21 cellular contexts compared by ENCODE assay signal in the genomic region with DNA sequence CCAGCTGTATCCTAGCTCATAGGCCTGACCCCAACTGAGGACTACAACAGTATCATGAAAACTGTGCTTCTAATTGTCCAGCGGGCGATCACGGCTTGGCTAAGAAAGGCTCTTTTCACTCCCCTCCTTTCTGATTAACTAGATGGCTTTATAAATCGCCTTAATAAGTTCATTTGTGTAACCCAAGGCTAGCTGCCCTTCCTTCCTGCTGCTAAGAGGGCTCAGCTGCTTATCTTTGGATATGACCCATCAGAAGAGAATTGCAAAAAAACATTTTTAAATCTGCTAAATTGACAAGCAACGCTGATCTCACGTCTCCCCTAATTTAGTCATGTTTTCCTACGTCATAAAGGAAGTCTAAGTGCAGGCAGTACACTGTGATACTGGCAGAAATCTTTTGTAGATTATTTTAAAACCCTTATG.
DNase-seq lines count a peak whose midpoint lies in the region; ATAC-seq, FAIRE-seq and TF ChIP-seq lines count a peak whose summit lies in the region.
"Had no signal": no experiment of that assay in that cellular context is flagged by ENCODE, and none has a peak within 500 bp of the region (broad histone marks: within the 10 kb centered on the region; RNA-seq: fewer than 3 reads in every experiment).

No MANE protein-coding gene starts in this region.

- H3K4me1 ChIP-seq in A549 (peaks cover 91% of the 10 kb centered on the region), OCI-LY3 (ENCODE audit: low read length) (peaks cover 79% of the 10 kb centered on the region), mesodermal cell (ENCODE audit: control insufficient read depth, insufficient read depth, low read length, poor library complexity, severe bottlenecking) (no peaks in the 10 kb centered on the region)
- H3K4me1 ChIP-seq: ascending aorta had no signal

- peak overlapping the region; percentile 60 for H3K9ac ChIP-seq in OCI-LY3 (ENCODE audit: low read length)

- no peaks in the 10 kb centered on the region for H3K9me3 ChIP-seq in A549
- H3K9me3 ChIP-seq in OCI-LY3 (ENCODE audit: insufficient read depth, low read length), result no peaks in the 10 kb centered on the region
- no peaks in the 10 kb centered on the region for H3K9me3 ChIP-seq in mesodermal cell (ENCODE audit: control insufficient read depth, low read length)
- H3K9me3 ChIP-seq: ascending aorta, SJCRH30 had no signal

- TF ChIP-seq RAD21 in A549 (conservative IDR thresholded peaks at IDR 0.05 in 1 of 2, IDR thresholded peaks at IDR 0.05 in 1 of 2), result no peak

- H3K36me3 ChIP-seq in OCI-LY3 (replicated peaks; ENCODE audit: low read depth, low read length) (peaks cover 7% of the 10 kb centered on the region), mesodermal cell (ENCODE audit: control insufficient read depth, insufficient read depth, low read length) (no peaks in the 10 kb centered on the region)
- H3K36me3 ChIP-seq: ascending aorta, SJCRH30 had no signal

- WGBS in A549 (ENCODE audit: missing lambda C conversion rate), result 83% methylated on average over 7 of the region's 7 CpGs
- WGBS in mesodermal cell (ENCODE audit: insufficient coverage in 2 of 2), 2 experiments, result 65 to 98% methylated on average over 3 to 4 of the region's 7 CpGs

- H3K27me3 ChIP-seq in OCI-LY3 (ENCODE audit: low read depth, low read length), result no peaks in the 10 kb centered on the region
- H3K27me3 ChIP-seq: ascending aorta, SJCRH30 had no signal

- no peak for TF ChIP-seq EP300 in A549 (IDR thresholded peaks at IDR 0.05)

- H3K4me3 ChIP-seq in A549 (no peak overlapping the region), OCI-LY3 (ENCODE audit: low read length) (peak overlapping the region; percentile 65), mesodermal cell (ENCODE audit: extremely low read depth, insufficient read depth, low read length, poor library complexity, severe bottlenecking) (no peak overlapping the region)
- H3K4me3 ChIP-seq: ascending aorta, SJCRH30 had no signal

- peaks cover 94% of the 10 kb centered on the region for H3K79me2 ChIP-seq in OCI-LY3 (ENCODE audit: low read length)

- CTCF ChIA-PET in A549 (lab: Yijun Ruan, JAX), result interaction anchor here (0.9 to 1.5 kb wide), 3 partner anchors 114 to 205 kb away, joined by 3 to 4 read pairs (median 3); no protein-coding TSS in a partner anchor

- POLR2A ChIA-PET in A549 (lab: Yijun Ruan, JAX), result no interaction called here

- TF ChIP-seq POLR2A in A549 (IDR thresholded peaks at IDR 0.05; ENCODE audit: low read length), result no peak

- no peaks in the 10 kb centered on the region for H4K20me1 ChIP-seq in OCI-LY3 (ENCODE audit: insufficient read depth, low read length)

- H3K4me2 ChIP-seq in A549 (peak overlapping the region; percentile 87; the same call in 2 of the 3 replicates), OCI-LY3 (ENCODE audit: low read length) (peak overlapping the region; percentile 92)

- DNase-seq in A549 (ENCODE audit: low read depth in 1 of 2, low spot score in 1 of 2) (no peak), DMS79 (lab: John Stamatoyannopoulos, UW) (no peak)
- DNase-seq in activated CD4-positive, alpha-beta T cell treated with anti-CD3 and anti-CD28 coated beads for 48 hours, result no peak
- DNase-seq: activated CD4-positive, alpha-beta T cell treated with anti-CD3 and anti-CD28 coated beads, Interleukin-2, amount 50 U/mL, for 1 hour; activated naive CD4-positive, alpha-beta T cell; CD8-positive, alpha-beta T cell; immature natural killer cell; NCI-H2081; NCI-H526; PC-3; SJCRH30; stimulated activated CD4-positive, alpha-beta T cell treated with anti-CD3 and anti-CD28 coated beads, Interleukin-1b, Interleukin-23, amount 100 ng/mL, for 48 hours; stimulated activated naive CD8-positive, alpha-beta T cell treated with anti-CD3 and anti-CD28 coated beads, Interleukin-15, amount 100 ng/mL, for 72 hours had no signal

- peak overlapping the region; percentile 70 to 74; a peak in 5 of 6 replicates for H3K27ac ChIP-seq in A549
- H3K27ac ChIP-seq in OCI-LY3 (ENCODE audit: low read length), result peak overlapping the region; percentile 90
- H3K27ac ChIP-seq in cingulate gyrus (ENCODE audit: low read depth, low read length), result peak overlapping the region; percentile 42
- H3K27ac ChIP-seq in mesodermal cell (ENCODE audit: low read depth, low read length, severe bottlenecking), result peak overlapping the region; percentile 5
- H3K27ac ChIP-seq: ascending aorta, SJCRH30 had no signal

- TF ChIP-seq CTCF in A549 (IDR thresholded peaks at IDR 0.05) (no peak), OCI-LY3 (IDR thresholded peaks at IDR 0.05; ENCODE audit: low read depth, low read length) (no peak)

- FAIRE-seq in A549 (lab: Jason Lieb, UNC), result no peak
- FAIRE-seq: colon, urothelium cell line had no signal

- ATAC-seq in A549 (0 out of 6 replicates have a peak, but pooled peaks of 1 of the 2 experiments have one; percentile 7), GM19452 (IDR thresholded peaks at IDR 0.05; ENCODE audit: unreplicated experiment) (no peak), GM18907 (IDR thresholded peaks at IDR 0.05; ENCODE audit: unreplicated experiment) (no peak)
- ATAC-seq: CD8-positive, alpha-beta T cell; PC-3; stimulated activated naive CD8-positive, alpha-beta T cell treated with anti-CD3 and anti-CD28 coated beads, Interleukin-15, amount 100 ng/mL, for 72 hours had no signal

- H2AFZ ChIP-seq in OCI-LY3 (ENCODE audit: low read depth, low read length), result peak overlapping the region; percentile 34

TF ChIP-seq in A549, 52 proteins besides CTCF, POLR2A, EP300 and RAD21:
- TF ChIP-seq NFE2L2 (conservative IDR thresholded peaks at IDR 0.05; ENCODE audit: low read length) (no peak), RFX5 (IDR thresholded peaks at IDR 0.05) (no peak), HEYL (CRISPR knock-in tag; IDR thresholded peaks at IDR 0.05) (no peak)
TF ChIP-seq in A549: peak in this region for 0.

Comparison
In these comparisons a context has a peak if more than half of its experiments do, and no peak if none do; other contexts are left out.
1. H3K27ac ChIP-seq: peak in every context shown above with its lines; median percentile 90 in OCI-LY3; 72 in A549; 42 in cingulate gyrus; 5 in mesodermal cell.